2 cellular contexts compared by ENCODE assay signal in genomic region chr10:71263376-71263775, GRCh38.
TF ChIP-seq lines count a peak whose summit lies in the region.

No MANE protein-coding gene starts in this region.

TF ChIP-seq in SK-N-SH, 30 proteins besides CTCF, POLR2A, EP300 and RAD21:
- TF ChIP-seq FOSL2 (IDR thresholded peaks at IDR 0.05; ENCODE audit: borderline replicate concordance, low read depth) (no peak), USF1 (IDR thresholded peaks at IDR 0.05; ENCODE audit: borderline replicate concordance, low read depth) (no peak), MAX (IDR thresholded peaks at IDR 0.05; ENCODE audit: low read depth) (no peak), TCF12 (IDR thresholded peaks at IDR 0.05) (no peak), JUND (IDR thresholded peaks at IDR 0.05) (no peak), PBX3 (IDR thresholded peaks at IDR 0.05) (no peak), NFIC (IDR thresholded peaks at IDR 0.05; ENCODE audit: borderline replicate concordance) (no peak), ELF1 (IDR thresholded peaks at IDR 0.05) (no peak), RXRA (IDR thresholded peaks at IDR 0.05; ENCODE audit: borderline replicate concordance, low read depth) (no peak), TEAD4 (IDR thresholded peaks at IDR 0.05; ENCODE audit: borderline replicate concordance, insufficient read depth) (no peak)
- TF ChIP-seq, protein P1, sequence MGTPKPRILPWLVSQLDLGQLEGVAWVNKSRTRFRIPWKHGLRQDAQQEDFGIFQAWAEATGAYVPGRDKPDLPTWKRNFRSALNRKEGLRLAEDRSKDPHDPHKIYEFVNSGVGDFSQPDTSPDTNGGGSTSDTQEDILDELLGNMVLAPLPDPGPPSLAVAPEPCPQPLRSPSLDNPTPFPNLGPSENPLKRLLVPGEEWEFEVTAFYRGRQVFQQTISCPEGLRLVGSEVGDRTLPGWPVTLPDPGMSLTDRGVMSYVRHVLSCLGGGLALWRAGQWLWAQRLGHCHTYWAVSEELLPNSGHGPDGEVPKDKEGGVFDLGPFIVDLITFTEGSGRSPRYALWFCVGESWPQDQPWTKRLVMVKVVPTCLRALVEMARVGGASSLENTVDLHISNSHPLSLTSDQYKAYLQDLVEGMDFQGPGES (IDR thresholded peaks at IDR 0.05; ENCODE audit: low read depth, low read length), result no peak
- TF ChIP-seq, protein P2, sequence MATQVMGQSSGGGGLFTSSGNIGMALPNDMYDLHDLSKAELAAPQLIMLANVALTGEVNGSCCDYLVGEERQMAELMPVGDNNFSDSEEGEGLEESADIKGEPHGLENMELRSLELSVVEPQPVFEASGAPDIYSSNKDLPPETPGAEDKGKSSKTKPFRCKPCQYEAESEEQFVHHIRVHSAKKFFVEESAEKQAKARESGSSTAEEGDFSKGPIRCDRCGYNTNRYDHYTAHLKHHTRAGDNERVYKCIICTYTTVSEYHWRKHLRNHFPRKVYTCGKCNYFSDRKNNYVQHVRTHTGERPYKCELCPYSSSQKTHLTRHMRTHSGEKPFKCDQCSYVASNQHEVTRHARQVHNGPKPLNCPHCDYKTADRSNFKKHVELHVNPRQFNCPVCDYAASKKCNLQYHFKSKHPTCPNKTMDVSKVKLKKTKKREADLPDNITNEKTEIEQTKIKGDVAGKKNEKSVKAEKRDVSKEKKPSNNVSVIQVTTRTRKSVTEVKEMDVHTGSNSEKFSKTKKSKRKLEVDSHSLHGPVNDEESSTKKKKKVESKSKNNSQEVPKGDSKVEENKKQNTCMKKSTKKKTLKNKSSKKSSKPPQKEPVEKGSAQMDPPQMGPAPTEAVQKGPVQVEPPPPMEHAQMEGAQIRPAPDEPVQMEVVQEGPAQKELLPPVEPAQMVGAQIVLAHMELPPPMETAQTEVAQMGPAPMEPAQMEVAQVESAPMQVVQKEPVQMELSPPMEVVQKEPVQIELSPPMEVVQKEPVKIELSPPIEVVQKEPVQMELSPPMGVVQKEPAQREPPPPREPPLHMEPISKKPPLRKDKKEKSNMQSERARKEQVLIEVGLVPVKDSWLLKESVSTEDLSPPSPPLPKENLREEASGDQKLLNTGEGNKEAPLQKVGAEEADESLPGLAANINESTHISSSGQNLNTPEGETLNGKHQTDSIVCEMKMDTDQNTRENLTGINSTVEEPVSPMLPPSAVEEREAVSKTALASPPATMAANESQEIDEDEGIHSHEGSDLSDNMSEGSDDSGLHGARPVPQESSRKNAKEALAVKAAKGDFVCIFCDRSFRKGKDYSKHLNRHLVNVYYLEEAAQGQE (IDR thresholded peaks at IDR 0.05; ENCODE audit: low read depth, low read length), result no peak
- TF ChIP-seq, protein P3, sequence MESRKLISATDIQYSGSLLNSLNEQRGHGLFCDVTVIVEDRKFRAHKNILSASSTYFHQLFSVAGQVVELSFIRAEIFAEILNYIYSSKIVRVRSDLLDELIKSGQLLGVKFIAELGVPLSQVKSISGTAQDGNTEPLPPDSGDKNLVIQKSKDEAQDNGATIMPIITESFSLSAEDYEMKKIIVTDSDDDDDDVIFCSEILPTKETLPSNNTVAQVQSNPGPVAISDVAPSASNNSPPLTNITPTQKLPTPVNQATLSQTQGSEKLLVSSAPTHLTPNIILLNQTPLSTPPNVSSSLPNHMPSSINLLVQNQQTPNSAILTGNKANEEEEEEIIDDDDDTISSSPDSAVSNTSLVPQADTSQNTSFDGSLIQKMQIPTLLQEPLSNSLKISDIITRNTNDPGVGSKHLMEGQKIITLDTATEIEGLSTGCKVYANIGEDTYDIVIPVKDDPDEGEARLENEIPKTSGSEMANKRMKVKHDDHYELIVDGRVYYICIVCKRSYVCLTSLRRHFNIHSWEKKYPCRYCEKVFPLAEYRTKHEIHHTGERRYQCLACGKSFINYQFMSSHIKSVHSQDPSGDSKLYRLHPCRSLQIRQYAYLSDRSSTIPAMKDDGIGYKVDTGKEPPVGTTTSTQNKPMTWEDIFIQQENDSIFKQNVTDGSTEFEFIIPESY (IDR thresholded peaks at IDR 0.05; ENCODE audit: borderline replicate concordance, low read depth), result no peak

TF ChIP-seq in SK-N-SH treated with all-trans-retinoic acid at 6 μM for 48 hours, 23 proteins besides CTCF, POLR2A, EP300 and RAD21 (continued from another document):
- TF ChIP-seq TCF4 (CRISPR knock-in tag; IDR thresholded peaks at IDR 0.05; ENCODE audit: borderline replicate concordance), result no peak
- TF ChIP-seq RARB (CRISPR knock-in tag; IDR thresholded peaks at IDR 0.05), result no peak
- no peak for TF ChIP-seq PATZ1 (CRISPR knock-in tag; IDR thresholded peaks at IDR 0.05; ENCODE audit: borderline replicate concordance)
- TF ChIP-seq ZNF70 (CRISPR knock-in tag; IDR thresholded peaks at IDR 0.05), result no peak
- no peak for TF ChIP-seq ARNTL (CRISPR knock-in tag; IDR thresholded peaks at IDR 0.05; ENCODE audit: borderline replicate concordance, low read depth)
- TF ChIP-seq, protein P4, sequence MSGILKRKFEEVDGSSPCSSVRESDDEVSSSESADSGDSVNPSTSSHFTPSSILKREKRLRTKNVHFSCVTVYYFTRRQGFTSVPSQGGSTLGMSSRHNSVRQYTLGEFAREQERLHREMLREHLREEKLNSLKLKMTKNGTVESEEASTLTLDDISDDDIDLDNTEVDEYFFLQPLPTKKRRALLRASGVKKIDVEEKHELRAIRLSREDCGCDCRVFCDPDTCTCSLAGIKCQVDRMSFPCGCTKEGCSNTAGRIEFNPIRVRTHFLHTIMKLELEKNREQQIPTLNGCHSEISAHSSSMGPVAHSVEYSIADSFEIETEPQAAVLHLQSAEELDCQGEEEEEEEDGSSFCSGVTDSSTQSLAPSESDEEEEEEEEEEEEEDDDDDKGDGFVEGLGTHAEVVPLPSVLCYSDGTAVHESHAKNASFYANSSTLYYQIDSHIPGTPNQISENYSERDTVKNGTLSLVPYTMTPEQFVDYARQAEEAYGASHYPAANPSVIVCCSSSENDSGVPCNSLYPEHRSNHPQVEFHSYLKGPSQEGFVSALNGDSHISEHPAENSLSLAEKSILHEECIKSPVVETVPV (CRISPR knock-in tag; IDR thresholded peaks at IDR 0.05), result no peak
- no peak for TF ChIP-seq SNAI2 (CRISPR knock-in tag; IDR thresholded peaks at IDR 0.05)
- TF ChIP-seq ZC3H10 (CRISPR knock-in tag; IDR thresholded peaks at IDR 0.05), result no peak
- TF ChIP-seq PPARA (CRISPR knock-in tag; IDR thresholded peaks at IDR 0.05; ENCODE audit: borderline replicate concordance), result no peak
- TF ChIP-seq ESRRG (CRISPR knock-in tag; IDR thresholded peaks at IDR 0.05), result no peak
- TF ChIP-seq GLIS3 (CRISPR knock-in tag; IDR thresholded peaks at IDR 0.05), result no peak
- TF ChIP-seq ZFP3 (CRISPR knock-in tag; IDR thresholded peaks at IDR 0.05), result no peak
